ENCODE assay signal across 18 cellular contexts in the genomic region with DNA sequence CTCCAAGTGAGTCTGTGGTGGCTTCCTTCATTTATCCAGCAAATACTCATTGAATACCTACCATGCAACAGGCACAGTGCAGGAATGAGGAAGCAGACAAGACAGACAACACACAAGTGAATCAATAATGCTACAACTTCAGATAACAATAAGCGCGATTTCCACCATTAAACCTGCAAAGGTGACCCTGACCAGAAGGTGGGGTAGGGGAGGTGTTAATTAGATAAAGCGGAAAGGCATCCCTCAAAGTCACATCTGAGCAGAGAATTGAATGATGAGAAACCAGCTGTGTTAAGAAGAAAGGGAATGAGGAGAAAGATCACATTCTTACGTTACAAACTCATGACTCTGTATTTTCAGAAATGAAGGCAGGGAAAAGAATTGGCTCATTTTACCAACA. TPM values are rescaled to one million over a fixed set of nuclear protein-coding genes. Genes with fewer than 3 reads are reported as not detected.
A peak's percentile ranks its signal among the peaks of the same experiment; 100 is the strongest.
DNase-seq lines count a peak whose midpoint lies in the region; ATAC-seq, FAIRE-seq and TF ChIP-seq lines count a peak whose summit lies in the region.
"Had no signal": no experiment of that assay in that cellular context is flagged by ENCODE, and none has a peak within 500 bp of the region (broad histone marks: within the 10 kb centered on the region; RNA-seq: fewer than 3 reads in every experiment).

No MANE protein-coding gene starts in this region.

- no peak overlapping the region for H4K91ac ChIP-seq in H9 (ENCODE audit: insufficient read length, low read depth, low read length)
- no peak overlapping the region for H4K91ac ChIP-seq in H1 (replicated peaks; ENCODE audit: insufficient read length, low read length)

- H3K14ac ChIP-seq in H9 (ENCODE audit: insufficient read depth, low read length) (no peak overlapping the region), H1 (ENCODE audit: insufficient read length) (no peak overlapping the region)

- no peaks in the 10 kb centered on the region for H3K27me3 Mint-ChIP-seq in H9 (ENCODE audit: low read depth)
- H3K27me3 Mint-ChIP-seq: CD4-positive, CD25-positive, alpha-beta regulatory T cell had no signal

- H3K4me3 Mint-ChIP-seq in H9 = no peak overlapping the region
- H3K4me3 Mint-ChIP-seq: CD4-positive, CD25-positive, alpha-beta regulatory T cell had no signal

- H2BK15ac ChIP-seq in H9 (ENCODE audit: low read depth, low read length) (no peak overlapping the region), H1 (ENCODE audit: low read length) (no peak overlapping the region)

- no peaks in the 10 kb centered on the region for H3K27me3 ChIP-seq in H9 (ENCODE audit: insufficient read depth, low read length)
- H3K27me3 ChIP-seq in H1 (replicated peaks in 1 of 4; ENCODE audit: control insufficient read depth in 3 of 4, extremely low read depth in 1 of 4, insufficient read depth in 3 of 4, low read length in 3 of 4) = no peaks in the 10 kb centered on the region

- H3K79me1 ChIP-seq in H9 (ENCODE audit: insufficient read depth, low read depth, low read length, poor library complexity, severe bottlenecking) = no peaks in the 10 kb centered on the region
- H3K79me1 ChIP-seq in H1 (ENCODE audit: low read depth, low read length) = no peaks in the 10 kb centered on the region

- no peak overlapping the region for H3K56ac ChIP-seq in H9 (ENCODE audit: insufficient read length, low read depth, low read length)
- no peak overlapping the region for H3K56ac ChIP-seq in H1 (replicated peaks; ENCODE audit: insufficient read length, low read depth, low read length)

- CTCF ChIA-PET in H1 (lab: Charles Lee; ENCODE audit: partially characterized antibody) = interaction anchor here (0.7 to 1.3 kb wide), 5 partner anchors 25 to 50 kb away, joined by 3 to 6 read pairs (median 3); no protein-coding TSS in a partner anchor

- H3K4me1 Mint-ChIP-seq in H9 = no peaks in the 10 kb centered on the region

- ATAC-seq in HG02678 (IDR thresholded peaks at IDR 0.05; ENCODE audit: unreplicated experiment) (no peak), HG03095 (IDR thresholded peaks at IDR 0.05; ENCODE audit: unreplicated experiment) (no peak)
- ATAC-seq: Right ventricle myocardium inferior had no signal

- no peaks in the 10 kb centered on the region for H4K20me1 ChIP-seq in H9 (ENCODE audit: control insufficient read depth, insufficient read depth, insufficient read length)
- no peaks in the 10 kb centered on the region for H4K20me1 ChIP-seq in H1 (replicated peaks in 1 of 2; ENCODE audit: control insufficient read depth in 1 of 2, insufficient read depth in 2 of 2, low read length in 2 of 2)

- POLR2A ChIA-PET in H1 (lab: Charles Lee; ENCODE audit: partially characterized antibody) = no interaction called here

- no peak overlapping the region for H3K23ac ChIP-seq in H9 (ENCODE audit: insufficient read length, low read depth, low read length)
- no peak overlapping the region for H3K23ac ChIP-seq in H1 (ENCODE audit: insufficient read length)

- H3K27ac Mint-ChIP-seq in H9 = peak overlapping the region in 1 of 3 experiments; percentile 62; a peak in 1 of 7 replicates
- H3K27ac Mint-ChIP-seq: CD4-positive, CD25-positive, alpha-beta regulatory T cell had no signal

- WGBS in H9 (ENCODE audit: extremely low coverage, insufficient read length, low lambda C conversion rate) = no CpG with 5 or more reads among the region's 4 CpGs
- 87% methylated on average over 4 of the region's 4 CpGs; no CpG with 5 or more reads in 1 of the 2 experiments for WGBS in H1 (ENCODE audit: extremely low coverage in 1 of 2, insufficient coverage in 1 of 2, insufficient read length in 1 of 2, insufficient replicate concordance in 2 of 2, low coverage in 1 of 2, low lambda C conversion rate in 2 of 2, missing lambda C conversion rate in 1 of 2), 2 experiments

- H3K4me1 ChIP-seq in H9 (ENCODE audit: insufficient read depth, low read length) (no peaks in the 10 kb centered on the region), H1 (replicated peaks in 1 of 4; ENCODE audit: control insufficient read depth in 3 of 4, insufficient read depth in 4 of 4, low read length in 3 of 4) (no peaks in the 10 kb centered on the region)

- TF ChIP-seq EP300 in H1 (IDR thresholded peaks at IDR 0.05; ENCODE audit: borderline replicate concordance in 1 of 2, low read depth in 2 of 2, low read length in 2 of 2) = no peak

- H3K36me3 ChIP-seq in H1 (ENCODE audit: control insufficient read depth in 2 of 4, insufficient read depth in 4 of 4, low read length in 3 of 4) = peaks cover 0 to 11% (median 7%) of the 10 kb centered on the region in 4 experiments; a peak in 6 of 8 replicates

- H3K9ac ChIP-seq in H9 (ENCODE audit: extremely low read depth, insufficient read length, low read length) (no peak overlapping the region), H1 (replicated peaks in 1 of 4; ENCODE audit: extremely low read depth in 1 of 4, low read depth in 3 of 4, low read length in 3 of 4) (no peak overlapping the region)

- H3K4ac ChIP-seq in H9 (ENCODE audit: low read depth, low read length) (no peak overlapping the region), H1 (replicated peaks; ENCODE audit: insufficient read length, low read depth, low read length) (no peak overlapping the region)

- peak; percentile 35 to 49; a peak in 3 of 4 replicates for TF ChIP-seq RAD21 in H1 (IDR thresholded peaks at IDR 0.05 in 1 of 2, conservative IDR thresholded peaks at IDR 0.05 in 1 of 2; ENCODE audit: low read depth in 2 of 2, low read length in 2 of 2)

- H3K9me3 ChIP-seq in H9 (ENCODE audit: control insufficient read depth, low read depth, low read length) (no peaks in the 10 kb centered on the region), H1 (ENCODE audit: insufficient read depth in 2 of 2, low read depth in 1 of 2, low read length in 1 of 2) (no peaks in the 10 kb centered on the region)

- no peak overlapping the region for H2BK20ac ChIP-seq in H9 (ENCODE audit: low read depth, low read length, poor library complexity, severe bottlenecking)
- no peak overlapping the region for H2BK20ac ChIP-seq in H1 (ENCODE audit: low read length)

- no peaks in the 10 kb centered on the region for H3K79me2 ChIP-seq in H9 (ENCODE audit: insufficient read depth, low read length)
- no peaks in the 10 kb centered on the region for H3K79me2 ChIP-seq in H1 (ENCODE audit: control insufficient read depth in 1 of 2, insufficient read depth in 2 of 2, low read length in 2 of 2)

- TF ChIP-seq CTCF in D721Med (IDR thresholded peaks at IDR 0.05; ENCODE audit: insufficient read depth, missing control alignments) (no peak), H9 (conservative IDR thresholded peaks at IDR 0.05) (peak; percentile 51), H1 (IDR thresholded peaks at IDR 0.05; ENCODE audit: control extremely low read depth in 1 of 3, insufficient read depth in 1 of 3, low read depth in 1 of 3, low read length in 3 of 3) (peak in 2 of 3 experiments; percentile 30 to 36; a peak in 3 of 4 replicates), GM20000 (IDR thresholded peaks at IDR 0.05; ENCODE audit: extremely low read depth, missing control alignments) (no peak)

- H3K4me2 ChIP-seq in H9 (ENCODE audit: insufficient read depth, insufficient read length, low read length) (no peak overlapping the region), H1 (ENCODE audit: insufficient read depth in 1 of 2, low read depth in 2 of 2, low read length in 2 of 2) (no peak overlapping the region)

- H3T11ph ChIP-seq in H9 (ENCODE audit: low read length) = no peak overlapping the region

- H2BK120ac ChIP-seq in H9 (ENCODE audit: low read depth, low read length, poor library complexity, severe bottlenecking) (no peak overlapping the region), H1 (replicated peaks; ENCODE audit: low read depth, low read length) (no peak overlapping the region)

- no peak for DNase-seq in D721Med (ENCODE audit: insufficient read length, low spot score)
- no peak for DNase-seq in H9
- no peak for DNase-seq in H1 (ENCODE audit: low read depth in 1 of 2, low spot score in 2 of 2)
- peak; percentile 23 for DNase-seq in iPS-NIHi7 (ENCODE audit: extremely low spot score)
- DNase-seq in NK-92 (lab: John Stamatoyannopoulos, UW; ENCODE audit: unreplicated experiment) = no peak
- DNase-seq in GM20000 (ENCODE audit: low spot score) = no peak
- DNase-seq: CD4-positive, CD25-positive, alpha-beta regulatory T cell; DMS79; MM.1S; NCI-H1048; NCI-H1417 treated with DMSO at 0.1 percent for 48 hours; NCI-H187 treated with DMSO at 0.1 percent for 48 hours; NCI-H226; NCI-H524; NCI-H774 had no signal

- H3K23me2 ChIP-seq in H9 (ENCODE audit: insufficient read length, low read depth, low read length, poor library complexity, severe bottlenecking) (no peaks in the 10 kb centered on the region), H1 (ENCODE audit: low read depth, low read length) (no peaks in the 10 kb centered on the region)

- H4K5ac ChIP-seq in H9 (ENCODE audit: insufficient read length, low read depth, low read length) = no peak overlapping the region
- no peak overlapping the region for H4K5ac ChIP-seq in H1 (ENCODE audit: insufficient read length, low read depth, low read length)

- H3K36me3 Mint-ChIP-seq in H9 (ENCODE audit: insufficient read depth in 1 of 3, low read depth in 3 of 3) = peaks cover 4 to 29% (median 13%) of the 10 kb centered on the region in 3 experiments; a peak in 6 of 7 replicates

- no peak overlapping the region for H3K18ac ChIP-seq in H9 (ENCODE audit: insufficient read length, low read depth, low read length)
- H3K18ac ChIP-seq in H1 (ENCODE audit: extremely low read depth, low read length) = no peak overlapping the region

- no peak overlapping the region for H3K27ac ChIP-seq in H9 (ENCODE audit: insufficient read length, low read depth, low read length)
- no peak overlapping the region for H3K27ac ChIP-seq in H1 (ENCODE audit: low read depth, low read length)

- H2BK5ac ChIP-seq in H9 (ENCODE audit: insufficient read length, low read length) = no peak overlapping the region
- no peak overlapping the region for H2BK5ac ChIP-seq in H1 (ENCODE audit: low read depth, low read length)

- no peak for TF ChIP-seq POLR2A in H1 (IDR thresholded peaks at IDR 0.05; ENCODE audit: control extremely low read depth in 1 of 2, low read depth in 2 of 2, low read length in 2 of 2)

- H2AK5ac ChIP-seq in H9 (ENCODE audit: insufficient read length, low read length) (no peak overlapping the region), H1 (ENCODE audit: low read depth, low read length) (no peak overlapping the region)

- H3K9me3 Mint-ChIP-seq in H9 = no peaks in the 10 kb centered on the region
- H3K9me3 Mint-ChIP-seq: CD4-positive, CD25-positive, alpha-beta regulatory T cell had no signal

- no peak overlapping the region for H4K8ac ChIP-seq in H9 (replicated peaks; ENCODE audit: insufficient read length, low read depth, low read length)
- no peak overlapping the region for H4K8ac ChIP-seq in H1 (ENCODE audit: extremely low read depth, insufficient read depth, low read length)

- H2AFZ ChIP-seq in H9 (ENCODE audit: low read length) (no peak overlapping the region), H1 (ENCODE audit: low read length) (no peak overlapping the region)

- H2BK12ac ChIP-seq in H9 (ENCODE audit: insufficient read length, low read depth, low read length) (no peak overlapping the region), H1 (ENCODE audit: low read depth, low read length) (no peak overlapping the region)

- H3K4me3 ChIP-seq in H1 (ENCODE audit: extremely low read depth in 1 of 4, insufficient read depth in 2 of 4, low read depth in 3 of 4, low read length in 4 of 4) = no peak overlapping the region

- FAIRE-seq in D721Med (lab: Jason Lieb, UNC) (peak; percentile 61), H1 (lab: Jason Lieb, UNC) (peak; percentile 78)

RNA-seq across cellular contexts. Expression of gene ZZEF1, which starts 26.3 kb away (rescaled TPM):
- total RNA-seq in H9 (2021) = 17.4 and 22.1 TPM in 2 replicates
- 17.8 and 18.3 TPM in 2 replicates for total RNA-seq in H1 (2021; fragmentation: NEBNext Ultra II Directional; extraction: Animal tissue kit (Norgen Biotek cat#: 25700))
- 5.2 and 7.3 TPM in 2 replicates for polyA plus RNA-seq in H1 (2011; rRNA removed)
- 6.5 TPM for polyA plus RNA-seq in H1 (2011; cell fraction: cytosol; rRNA removed)
- 32.0 TPM for polyA plus RNA-seq in H1 (2011; cell fraction: nucleus; rRNA removed)
- 8.3 to 9.2 TPM (median 8.7 TPM) in 4 replicates for polyA plus RNA-seq in H1 (2012, experiment 1 of 2)
- polyA plus RNA-seq in H1 (2012, experiment 2 of 2) = 2.0 TPM
- 6.1 TPM for polyA plus RNA-seq in H1 (2013, experiment 1 of 2)
- 5.3 TPM for polyA plus RNA-seq in H1 (2013, experiment 2 of 2)
- polyA minus RNA-seq in H1 (2011; rRNA and poly(A)+ RNA removed) = 48.0 and 56.4 TPM in 2 replicates
- polyA minus RNA-seq in H1 (2011; cell fraction: cytosol; rRNA and poly(A)+ RNA removed) = 15.1 TPM
- polyA minus RNA-seq in H1 (2011; cell fraction: nucleus; rRNA and poly(A)+ RNA removed) = 60.2 TPM

RNA-seq across cellular contexts. Expression of gene CYB5D2, which starts 26.5 kb away (rescaled TPM):
- total RNA-seq in H9 (2021) = 7.8 and 8.4 TPM in 2 replicates
- total RNA-seq in H1 (2021; fragmentation: NEBNext Ultra II Directional; extraction: Animal tissue kit (Norgen Biotek cat#: 25700)) = 4.5 and 5.6 TPM in 2 replicates
- 15.1 and 21.2 TPM in 2 replicates for polyA plus RNA-seq in H1 (2011; rRNA removed)
- 19.8 TPM for polyA plus RNA-seq in H1 (2011; cell fraction: cytosol; rRNA removed)
- 16.7 TPM for polyA plus RNA-seq in H1 (2011; cell fraction: nucleus; rRNA removed)
- polyA plus RNA-seq in H1 (2012, experiment 1 of 2) = 7.3 to 10.8 TPM (median 10.4 TPM) in 4 replicates
- polyA plus RNA-seq in H1 (2012, experiment 2 of 2) = 6.5 TPM
- 4.4 TPM for polyA plus RNA-seq in H1 (2013, experiment 1 of 2)
- polyA plus RNA-seq in H1 (2013, experiment 2 of 2) = 5.0 TPM
- polyA minus RNA-seq in H1 (2011; rRNA and poly(A)+ RNA removed) = 12.9 and 16.1 TPM in 2 replicates
- 8.3 TPM for polyA minus RNA-seq in H1 (2011; cell fraction: cytosol; rRNA and poly(A)+ RNA removed)
- polyA minus RNA-seq in H1 (2011; cell fraction: nucleus; rRNA and poly(A)+ RNA removed) = 5.9 TPM

Comparison
In these comparisons a context has a peak if more than half of its experiments do, and no peak if none do; other contexts are left out.
1. CTCF ChIP-seq: peak in H9 (single experiment) and H1 (2 of 3); none in D721Med (single experiment) and GM20000 (single experiment).